8 cellular contexts compared by ENCODE assay signal in the genomic region with DNA sequence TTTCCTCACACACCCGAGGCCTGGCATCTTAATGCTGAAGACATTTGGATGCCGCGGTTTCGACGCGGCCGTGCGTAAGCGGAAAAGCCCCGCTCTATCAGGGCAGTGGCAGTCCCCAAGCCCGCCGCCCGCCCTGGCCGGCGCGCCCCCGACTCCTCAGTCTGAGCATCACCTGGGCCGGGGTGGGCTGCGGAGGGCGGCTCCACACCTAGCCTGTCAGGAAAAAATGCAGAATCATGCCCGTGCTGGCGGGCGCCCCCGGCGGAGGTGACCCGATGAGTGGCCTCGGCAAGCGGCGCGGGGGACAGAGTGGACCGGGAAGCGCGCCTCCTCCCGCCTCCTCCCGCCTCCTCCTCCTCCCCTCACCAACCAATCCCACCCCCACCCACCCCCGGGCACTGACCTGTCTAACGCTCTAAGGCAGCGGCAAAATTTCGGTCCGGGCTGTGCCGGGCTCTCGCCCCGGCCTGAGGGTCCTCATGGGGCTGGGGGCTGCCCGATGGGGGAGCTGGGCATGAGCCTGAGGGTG. TPM values are rescaled to one million over a fixed set of nuclear protein-coding genes. Genes with fewer than 3 reads are reported as not detected.
DNase-seq lines count a peak whose midpoint lies in the region; ATAC-seq and TF ChIP-seq lines count a peak whose summit lies in the region.

No MANE protein-coding gene starts in this region.

- H3K4me3 Mint-ChIP-seq in CD4-positive, alpha-beta memory T cell = peak overlapping the region; percentile 27 to 85 (median 65)
- peak overlapping the region; percentile 85 for H3K4me3 Mint-ChIP-seq in T-helper 17 cell
- peak overlapping the region; percentile 45 for H3K4me3 Mint-ChIP-seq in endodermal cell
- peak overlapping the region; percentile 18 to 80 (median 71) for H3K4me3 Mint-ChIP-seq in naive B cell

- no peak for TF ChIP-seq CTCF in endodermal cell (conservative IDR thresholded peaks at IDR 0.05)

- H3K36me3 Mint-ChIP-seq in CD4-positive, alpha-beta memory T cell = no peaks in the 10 kb centered on the region
- H3K36me3 Mint-ChIP-seq in T-helper 17 cell (ENCODE audit: low read depth) = peaks cover 3% of the 10 kb centered on the region
- no peaks in the 10 kb centered on the region for H3K36me3 Mint-ChIP-seq in endodermal cell (ENCODE audit: low read depth)
- no peaks in the 10 kb centered on the region for H3K36me3 Mint-ChIP-seq in naive B cell

- no peak overlapping the region for H3K27ac ChIP-seq in CD4-positive, alpha-beta memory T cell (ENCODE audit: low read depth, low read length)
- no peak overlapping the region for H3K27ac ChIP-seq in endodermal cell (ENCODE audit: low read depth, low read length)

- in situ Hi-C loops in HAP-1 (cut with MboI; ENCODE audit: low sequenced_read_pairs) = no loop called here

- no peaks in the 10 kb centered on the region for H3K9me3 Mint-ChIP-seq in CD4-positive, alpha-beta memory T cell
- H3K9me3 Mint-ChIP-seq in endodermal cell = no peaks in the 10 kb centered on the region
- no peaks in the 10 kb centered on the region for H3K9me3 Mint-ChIP-seq in naive B cell

- peak in 1 of 5 donors; percentile 22 for DNase-seq in CD4-positive, alpha-beta memory T cell
- peak in 1 of 2 experiments; percentile 59 for DNase-seq in HAP-1 (ENCODE audit: low spot score in 2 of 2)
- DNase-seq in T-helper 17 cell = no peak
- peak; percentile 87 for DNase-seq in endodermal cell
- no peak for DNase-seq in naive B cell
- DNase-seq in midbrain (lab: John Stamatoyannopoulos, UW) = no peak
- no peak for DNase-seq in stimulated activated CD4-positive, alpha-beta T cell treated with anti-CD3 and anti-CD28 coated beads, Interleukin-1b, Interleukin-23, amount 100 ng/mL, for 48 hours

- peaks cover 7 to 13% (median 9%) of the 10 kb centered on the region in 4 donors for H3K4me1 Mint-ChIP-seq in CD4-positive, alpha-beta memory T cell
- H3K4me1 Mint-ChIP-seq in T-helper 17 cell (peaks cover 14% of the 10 kb centered on the region), endodermal cell (no peaks in the 10 kb centered on the region), naive B cell (peaks cover 14 to 27% (median 16%) of the 10 kb centered on the region in 3 donors)

- intact Hi-C loops in CD4-positive, alpha-beta memory T cell (cut with micrococcal nuclease) = no loop called here

- 0% methylated on average over 5 to 44 of the region's 44 CpGs for WGBS in endodermal cell (ENCODE audit: insufficient coverage in 1 of 2, insufficient read length in 1 of 2), 2 experiments

- peaks cover 28% of the 10 kb centered on the region for H3K27me3 ChIP-seq in CD4-positive, alpha-beta memory T cell (ENCODE audit: insufficient read depth, low read length)
- no peaks in the 10 kb centered on the region for H3K27me3 ChIP-seq in HAP-1 (ENCODE audit: low read depth)
- H3K27me3 ChIP-seq in endodermal cell (ENCODE audit: control insufficient read depth, insufficient read depth, low read length, poor library complexity, severe bottlenecking) = peaks cover 82% of the 10 kb centered on the region

- no peaks in the 10 kb centered on the region for H3K9me3 ChIP-seq in CD4-positive, alpha-beta memory T cell (ENCODE audit: control insufficient read depth in 1 of 2, low read length in 2 of 2)
- H3K9me3 ChIP-seq in HAP-1 = no peaks in the 10 kb centered on the region
- no peaks in the 10 kb centered on the region for H3K9me3 ChIP-seq in T-helper 17 cell (ENCODE audit: control insufficient read depth, low read length, poor library complexity, severe bottlenecking)
- H3K9me3 ChIP-seq in endodermal cell (ENCODE audit: control insufficient read depth, low read length) = no peaks in the 10 kb centered on the region

- no peak overlapping the region for H3K9ac ChIP-seq in endodermal cell (ENCODE audit: extremely low read depth, low read length, poor library complexity, severe bottlenecking)

- H3K27ac Mint-ChIP-seq in CD4-positive, alpha-beta memory T cell = no peak overlapping the region
- no peak overlapping the region for H3K27ac Mint-ChIP-seq in T-helper 17 cell
- H3K27ac Mint-ChIP-seq in endodermal cell = no peak overlapping the region
- H3K27ac Mint-ChIP-seq in naive B cell = peak overlapping the region in 3 of 6 donors; percentile 42 to 95 (median 75)

- POLR2A ChIA-PET in CD4-positive, alpha-beta memory T cell (lab: Charles Lee; ENCODE audit: partially characterized antibody) = interaction anchor here (0.7 to 1.6 kb wide), 3 partner anchors 13 to 173 kb away, joined by 3 to 9 read pairs (median 5); a partner anchor contains a TSS

- peaks cover 35 to 48% of the 10 kb centered on the region in 2 donors for H3K27me3 Mint-ChIP-seq in CD4-positive, alpha-beta memory T cell
- H3K27me3 Mint-ChIP-seq in T-helper 17 cell (peaks cover 51% of the 10 kb centered on the region), endodermal cell (ENCODE audit: insufficient read depth) (peaks cover 81% of the 10 kb centered on the region), naive B cell (peaks cover 34 to 72% (median 55%) of the 10 kb centered on the region in 3 donors)

- peaks cover 17% of the 10 kb centered on the region for H3K4me1 ChIP-seq in CD4-positive, alpha-beta memory T cell (ENCODE audit: insufficient read depth, low read length)
- H3K4me1 ChIP-seq in HAP-1 (peaks cover 11% of the 10 kb centered on the region), endodermal cell (ENCODE audit: control insufficient read depth, insufficient read depth, low read length) (no peaks in the 10 kb centered on the region)

- CTCF ChIA-PET in CD4-positive, alpha-beta memory T cell (lab: Charles Lee; ENCODE audit: partially characterized antibody) = interaction anchor here (1.0 to 10.7 kb wide), 15 partner anchors 8 to 177 kb away, joined by 3 to 124 read pairs (median 5); a partner anchor contains a TSS

- ATAC-seq in T-helper 17 cell = peak; percentile 51
- ATAC-seq in naive B cell (ENCODE audit: low read depth in 2 of 2) = peak; percentile 53 to 65
- no peak for ATAC-seq in GM21528 (IDR thresholded peaks at IDR 0.05; ENCODE audit: low FRiP score, unreplicated experiment)

- H3K36me3 ChIP-seq in CD4-positive, alpha-beta memory T cell (ENCODE audit: insufficient read depth, low read length) = no peaks in the 10 kb centered on the region
- peaks cover 9% of the 10 kb centered on the region for H3K36me3 ChIP-seq in HAP-1 (replicated peaks)
- H3K36me3 ChIP-seq in endodermal cell (ENCODE audit: control insufficient read depth, insufficient read depth, low read length) = no peaks in the 10 kb centered on the region

- H3K4me3 ChIP-seq in CD4-positive, alpha-beta memory T cell (ENCODE audit: low read length in 2 of 2) = peak overlapping the region in 1 of 2 donors; percentile 45
- peak overlapping the region; percentile 69 for H3K4me3 ChIP-seq in HAP-1
- H3K4me3 ChIP-seq in endodermal cell (ENCODE audit: low read length) = peak overlapping the region; percentile 73

RNA-seq across cellular contexts. Expression of a gene that starts 0.6 kb away (rescaled TPM):
- total RNA-seq in CD4-positive, alpha-beta memory T cell = not detected
- not detected for polyA plus RNA-seq in CD4-positive, alpha-beta memory T cell
- total RNA-seq in T-helper 17 cell = not detected
- under 1 TPM; 0.49 to 0.66 TPM for total RNA-seq in endodermal cell
- 5.2 TPM for polyA plus RNA-seq in endodermal cell (2013, experiment 1 of 2)
- polyA plus RNA-seq in endodermal cell (2013, experiment 2 of 2) = 5.2 TPM
- polyA plus RNA-seq in naive B cell (ENCODE audit: low read depth in 6 of 6) = not detected

RNA-seq across cellular contexts. Expression of a gene that starts 21.2 kb away (rescaled TPM):
- under 1 TPM; 0.47 to 0.67 TPM for total RNA-seq in CD4-positive, alpha-beta memory T cell
- polyA plus RNA-seq in CD4-positive, alpha-beta memory T cell = not detected
- 1 to 10 TPM in 1 of 2 donors, under 1 TPM in 1; 0.37 to 1.2 TPM for total RNA-seq in T-helper 17 cell
- 10 to 100 TPM; 12.7 to 20.1 TPM for total RNA-seq in endodermal cell
- 45.1 TPM for polyA plus RNA-seq in endodermal cell (2013, experiment 1 of 2)
- 39.1 TPM for polyA plus RNA-seq in endodermal cell (2013, experiment 2 of 2)
- polyA plus RNA-seq in naive B cell (ENCODE audit: low read depth in 6 of 6) = not detected

RNA-seq across cellular contexts. Expression of a gene that starts 27.8 kb away (rescaled TPM):
- 10 to 100 TPM; 33.8 to 37.1 TPM for total RNA-seq in CD4-positive, alpha-beta memory T cell
- 1 to 10 TPM; 4.2 to 6.2 TPM for polyA plus RNA-seq in CD4-positive, alpha-beta memory T cell
- total RNA-seq in T-helper 17 cell (10 to 100 TPM; 24.4 to 32.8 TPM), endodermal cell (10 to 100 TPM; 59.6 to 62.6 TPM)
- polyA plus RNA-seq in endodermal cell (2013, experiment 1 of 2) = 103 TPM
- 88.7 TPM for polyA plus RNA-seq in endodermal cell (2013, experiment 2 of 2)
- polyA plus RNA-seq in naive B cell (ENCODE audit: low read depth in 6 of 6) = under 1 TPM in 5 of 6 donors, not detected in 1; 0.16 to 0.53 (median 0.29) TPM

RNA-seq across cellular contexts. Expression of a gene that starts 41.4 kb away (rescaled TPM):
- 10 to 100 TPM; 32.4 to 36.0 TPM for total RNA-seq in CD4-positive, alpha-beta memory T cell
- 10 to 100 TPM; 30.4 to 45.0 TPM for polyA plus RNA-seq in CD4-positive, alpha-beta memory T cell
- total RNA-seq in T-helper 17 cell (10 to 100 TPM; 28.9 to 32.2 TPM), endodermal cell (10 to 100 TPM; 40.9 to 45.5 TPM)
- polyA plus RNA-seq in endodermal cell (2013, experiment 1 of 2) = 20.1 TPM
- 19.4 TPM for polyA plus RNA-seq in endodermal cell (2013, experiment 2 of 2)
- polyA plus RNA-seq in naive B cell (ENCODE audit: low read depth in 6 of 6) = 10 to 100 TPM; 15.8 to 42.0 (median 19.1) TPM

Comparison
In these comparisons a context has a peak if more than half of its experiments do, and no peak if none do; other contexts are left out.
1. RNA of a gene that starts 21.2 kb away (total RNA-seq): 12.7 to 20.1 TPM in endodermal cell; 0.37 to 1.2 TPM in T-helper 17 cell and 0.47 to 0.67 TPM in CD4-positive, alpha-beta memory T cell; every median in the first group is over 4 times any median in the second.
2. Peak in every context shown above with its lines, with median percentiles within 50 percentile points of each other: H3K4me3 Mint-ChIP-seq.